In the genomic region with DNA sequence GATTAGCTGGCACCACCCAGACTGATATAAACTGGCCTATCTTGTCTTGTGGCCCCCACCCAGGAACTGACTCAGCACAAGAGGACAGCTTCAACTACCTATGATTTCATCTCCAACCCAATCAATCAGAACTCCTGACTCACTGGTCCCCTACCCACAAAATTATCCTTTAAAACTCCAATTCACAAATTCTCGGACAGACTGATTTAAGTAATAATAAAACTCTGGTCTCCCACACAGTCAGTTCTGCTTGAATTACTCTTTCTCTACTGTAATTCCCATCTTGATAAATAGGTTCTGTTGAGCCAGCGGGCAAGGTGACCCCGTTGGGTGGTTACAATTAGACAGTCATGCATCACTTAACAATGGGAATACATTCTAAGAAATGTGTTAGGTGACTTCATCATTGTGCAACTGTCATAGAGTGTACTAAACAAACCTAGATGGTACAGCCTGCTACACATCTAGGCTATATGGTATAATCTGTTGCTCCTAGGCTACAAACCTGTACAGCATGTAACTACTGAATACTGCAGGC, we compare ENCODE assay signal across 13 cellular contexts. TPM values are rescaled to one million over a fixed set of nuclear protein-coding genes. Genes with fewer than 3 reads are reported as not detected.
DNase-seq lines count a peak whose midpoint lies in the region; ATAC-seq and TF ChIP-seq lines count a peak whose summit lies in the region.
"Had no signal": no experiment of that assay in that cellular context is flagged by ENCODE, and none has a peak within 500 bp of the region (broad histone marks: within the 10 kb centered on the region; RNA-seq: fewer than 3 reads in every experiment).

No MANE protein-coding gene starts in this region.

- H3K4me1 ChIP-seq in uterus (no peaks in the 10 kb centered on the region), BE2C (no peaks in the 10 kb centered on the region)

- H3K9me3 ChIP-seq in uterus (no peaks in the 10 kb centered on the region), BE2C (no peaks in the 10 kb centered on the region)

- no peaks in the 10 kb centered on the region for H3K36me3 ChIP-seq in kidney epithelial cell (ENCODE audit: control insufficient read depth, insufficient read depth, low read length)
- no peaks in the 10 kb centered on the region for H3K36me3 ChIP-seq in uterus
- no peaks in the 10 kb centered on the region for H3K36me3 ChIP-seq in BE2C

- H3K27me3 ChIP-seq in kidney epithelial cell (ENCODE audit: control insufficient read depth, insufficient read depth, low read length), result no peaks in the 10 kb centered on the region
- H3K27me3 ChIP-seq in uterus, result no peaks in the 10 kb centered on the region
- H3K27me3 ChIP-seq in BE2C, result no peaks in the 10 kb centered on the region

- no peak for TF ChIP-seq POLR2A in uterus (IDR thresholded peaks at IDR 0.05)

- TF ChIP-seq CTCF in kidney epithelial cell (IDR thresholded peaks at IDR 0.05; ENCODE audit: insufficient read depth, low read length, poor library complexity, severe bottlenecking) (no peak), uterus (IDR thresholded peaks at IDR 0.05) (no peak), BE2C (IDR thresholded peaks at IDR 0.05; ENCODE audit: low read depth, low read length) (no peak)

- DNase-seq in Right ventricle myocardium superior, result no peak
- DNase-seq in Right ventricle myocardium inferior (ENCODE audit: missing footprints), result no peak
- peak; percentile 25 for DNase-seq in amniotic epithelial cell (ENCODE audit: low read depth)
- DNase-seq in kidney epithelial cell (ENCODE audit: low read depth), result peak; percentile 48
- DNase-seq in uterus, result no peak
- no peak for DNase-seq in activated gamma-delta T cell (lab: John Stamatoyannopoulos, UW)
- no peak for DNase-seq in activated CD4-positive, alpha-beta T cell treated with anti-CD3 and anti-CD28 coated beads, Interleukin-2, amount 50 U/mL, for 48 hours
- DNase-seq in BE2C, result no peak
- DNase-seq: activated T-cell treated with anti-CD3 and anti-CD28 coated beads for 4 hours, amygdala, foreskin melanocyte, NCI-H1048, NCI-H345 had no signal

- peak; percentile 15 for ATAC-seq in Right ventricle myocardium superior (ENCODE audit: poor library complexity)
- no peak for ATAC-seq in Right ventricle myocardium inferior

- H3K4me3 ChIP-seq in kidney epithelial cell (ENCODE audit: low read depth, low read length) (no peak overlapping the region), uterus (no peak overlapping the region), BE2C (ENCODE audit: low read depth, low read length) (no peak overlapping the region)

- intact Hi-C loops in Right ventricle myocardium superior (cut with DNase I), result loop anchor here (2.0 kb wide), 1 partner anchor 18 kb away; no protein-coding TSS in a partner anchor
- intact Hi-C loops in Right ventricle myocardium inferior (cut with DNase I), result no loop called here
- intact Hi-C loops in uterus (cut with DNase I; ENCODE audit: low total_unique reads), result no loop called here

- H3K27ac ChIP-seq in uterus, result no peak overlapping the region

RNA-seq across cellular contexts. Expression of gene MAP4, which starts 48.1 kb away (rescaled TPM):
- total RNA-seq in Right ventricle myocardium superior (426 TPM), Right ventricle myocardium inferior (520 TPM), kidney epithelial cell (123 and 128 TPM in 2 replicates), uterus (100 to 1,000 TPM in 1 of 4 donors, 10 to 100 TPM in 3; 51.5 to 264 (median 79.7) TPM)
- polyA plus RNA-seq in BE2C (2012; ENCODE audit: insufficient read depth, insufficient read length, low read depth), result 45.2 TPM

Comparison
In these comparisons a context has a peak if more than half of its experiments do, and no peak if none do; other contexts are left out.
1. DNase-seq: peak in amniotic epithelial cell (single experiment) and kidney epithelial cell (single experiment); none in Right ventricle myocardium superior (single experiment), Right ventricle myocardium inferior (single experiment), uterus (0 of 2), activated gamma-delta T cell (single experiment), activated CD4-positive, alpha-beta T cell treated with anti-CD3 and anti-CD28 coated beads, Interleukin-2, amount 50 U/mL, for 48 hours (0 of 2) and BE2C (single experiment).